15 cellular contexts compared by ENCODE assay signal in the genomic region with DNA sequence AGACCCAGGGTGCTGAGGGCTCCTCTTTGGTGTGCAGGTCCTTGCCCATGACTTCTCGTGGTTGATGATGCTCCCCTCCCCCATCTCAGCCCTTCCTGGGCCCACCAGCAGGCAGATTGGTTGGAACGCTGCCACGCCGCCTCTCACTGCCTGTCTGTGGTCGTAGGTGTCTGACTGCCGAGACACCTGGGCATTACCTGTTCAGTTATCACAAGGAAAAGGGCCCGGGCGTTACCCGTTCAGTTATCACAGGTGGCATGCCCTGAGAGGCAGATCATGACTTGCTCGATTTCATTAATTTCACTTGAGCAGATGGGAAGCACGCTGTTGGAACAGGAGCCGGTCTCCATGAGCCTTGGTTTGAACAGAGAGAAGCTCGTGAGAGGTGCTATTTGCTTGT. TPM values are rescaled to one million over a fixed set of nuclear protein-coding genes. Genes with fewer than 3 reads are reported as not detected.
DNase-seq lines count a peak whose midpoint lies in the region; ATAC-seq lines count a peak whose summit lies in the region.
"Had no signal": no experiment of that assay in that cellular context is flagged by ENCODE, and none has a peak within 500 bp of the region (broad histone marks: within the 10 kb centered on the region; RNA-seq: fewer than 3 reads in every experiment).

No MANE protein-coding gene starts in this region.

- H3F3A ChIP-seq in GM23248 (ENCODE audit: insufficient read depth) = peaks cover 22% of the 10 kb centered on the region

- H3K36me3 ChIP-seq in skeletal muscle tissue (ENCODE audit: control insufficient read depth in 3 of 3, insufficient read depth in 3 of 3, low read length in 3 of 3) (peaks cover 26 to 35% (median 33%) of the 10 kb centered on the region in 3 donors), Karpas-422 (ENCODE audit: insufficient read depth, low read length) (peaks cover 28% of the 10 kb centered on the region), GM23248 (ENCODE audit: low read depth) (peaks cover 34% of the 10 kb centered on the region)

- H3K4me2 ChIP-seq in Karpas-422 (ENCODE audit: low read depth, low read length, poor library complexity, severe bottlenecking) (no peak overlapping the region), GM23248 (ENCODE audit: unreplicated experiment) (no peak overlapping the region)

- H3K4me3 ChIP-seq in skeletal muscle tissue (ENCODE audit: low read length in 3 of 3) = no peak overlapping the region
- H3K4me3 ChIP-seq in Karpas-422 (ENCODE audit: low read length) = no peak overlapping the region
- H3K4me3 ChIP-seq in GM23248 = no peak overlapping the region
- H3K4me3 ChIP-seq: transverse colon had no signal

- in situ Hi-C loops in GM23248 (cut with MboI) = no loop called here

- peaks cover 23% of the 10 kb centered on the region for H3K4me1 Mint-ChIP-seq in T-helper 17 cell
- H3K4me1 Mint-ChIP-seq: CD14-positive monocyte had no signal

- H3K9ac ChIP-seq in skeletal muscle tissue (ENCODE audit: low read depth in 1 of 3, low read length in 3 of 3) (peak overlapping the region in 2 of 3 donors; percentile 57 to 68), Karpas-422 (ENCODE audit: low read length) (no peak overlapping the region), GM23248 (no peak overlapping the region)

- no peak for ATAC-seq in T-helper 17 cell
- ATAC-seq: Right ventricle myocardium inferior had no signal

- H3K27me3 ChIP-seq in skeletal muscle tissue (ENCODE audit: control insufficient read depth in 3 of 3, insufficient read depth in 3 of 3, low read length in 3 of 3) (no peaks in the 10 kb centered on the region), Karpas-422 (ENCODE audit: low read length) (no peaks in the 10 kb centered on the region), GM23248 (replicated peaks; ENCODE audit: insufficient read depth) (no peaks in the 10 kb centered on the region)
- H3K27me3 ChIP-seq: transverse colon had no signal

- peak overlapping the region; percentile 88 for H3K27ac Mint-ChIP-seq in T-helper 17 cell

- H2AFZ ChIP-seq in Karpas-422 (ENCODE audit: low read length) (no peak overlapping the region), GM23248 (no peak overlapping the region)

- H3K9me3 ChIP-seq in T-helper 17 cell (ENCODE audit: control insufficient read depth, low read length, poor library complexity, severe bottlenecking) (no peaks in the 10 kb centered on the region), skeletal muscle tissue (ENCODE audit: control insufficient read depth in 3 of 3, low read length in 3 of 3) (no peaks in the 10 kb centered on the region), Karpas-422 (ENCODE audit: low read length) (no peaks in the 10 kb centered on the region), GM23248 (ENCODE audit: low read depth) (no peaks in the 10 kb centered on the region)
- H3K9me3 ChIP-seq: transverse colon had no signal

- 92 to 93% methylated on average over 13 of the region's 13 CpGs for WGBS in GM23248 (ENCODE audit: low coverage in 1 of 2, low lambda C conversion rate in 2 of 2, missing lambda C conversion rate in 2 of 2), 2 experiments

- H3K27me3 Mint-ChIP-seq in T-helper 17 cell = no peaks in the 10 kb centered on the region

- H3K79me2 ChIP-seq in Karpas-422 (ENCODE audit: low read length) (peaks cover 53% of the 10 kb centered on the region), GM23248 (ENCODE audit: insufficient read depth) (peaks cover 41% of the 10 kb centered on the region)

- H3K4me1 ChIP-seq in skeletal muscle tissue (ENCODE audit: control insufficient read depth in 3 of 3, insufficient read depth in 3 of 3, low read length in 3 of 3) (peaks cover 43 to 64% (median 43%) of the 10 kb centered on the region in 3 donors), Karpas-422 (ENCODE audit: low read length) (peaks cover 44% of the 10 kb centered on the region), GM23248 (ENCODE audit: insufficient read depth) (peaks cover 20% of the 10 kb centered on the region)

- H3K27ac ChIP-seq in epithelial cell of prostate (peak overlapping the region; percentile 45), skeletal muscle tissue (ENCODE audit: low read depth, low read length) (peak overlapping the region; percentile 67), Karpas-422 (ENCODE audit: low read length) (no peak overlapping the region), GM23248 (no peak overlapping the region)

- peaks cover 9% of the 10 kb centered on the region for H3K36me3 Mint-ChIP-seq in T-helper 17 cell (ENCODE audit: low read depth)

- H3K9me2 ChIP-seq in Karpas-422 (replicated peaks; ENCODE audit: insufficient read depth, low read length) (no peaks in the 10 kb centered on the region), GM23248 (ENCODE audit: insufficient read depth) (no peaks in the 10 kb centered on the region)

- H4K20me1 ChIP-seq in Karpas-422 (ENCODE audit: insufficient read depth, low read depth, low read length) (peaks cover 12% of the 10 kb centered on the region; the same call in 1 of the 2 replicates), GM23248 (ENCODE audit: insufficient read depth) (no peaks in the 10 kb centered on the region)

- DNase-seq in DMS79 treated with DMSO at 0.1 percent for 48 hours (lab: John Stamatoyannopoulos, UW) = peak; percentile 15
- no peak for DNase-seq in T-helper 17 cell
- DNase-seq in epithelial cell of prostate (ENCODE audit: low read depth, low spot score) = no peak
- DNase-seq in Karpas-422 = no peak
- no peak for DNase-seq in NCI-H2196 (lab: John Stamatoyannopoulos, UW; ENCODE audit: unreplicated experiment)
- DNase-seq in GM23248 = no peak
- DNase-seq: activated CD4-positive, alpha-beta T cell treated with anti-CD3 and anti-CD28 coated beads, Interleukin-2, amount 50 U/mL, for 48 hours; activated gamma-delta T cell; GDM1; NCI-H187 treated with DMSO at 0.1 percent for 48 hours; transverse colon had no signal

- no peak overlapping the region for H3K4me3 Mint-ChIP-seq in T-helper 17 cell
- H3K4me3 Mint-ChIP-seq: CD14-positive monocyte had no signal

RNA-seq across cellular contexts. Expression of a gene that starts 42.5 kb away (rescaled TPM):
- total RNA-seq in T-helper 17 cell = not detected
- total RNA-seq in skeletal muscle tissue = not detected
- 1.9 TPM in 1 of 2 replicates, not detected in the other for total RNA-seq in Karpas-422 (2014; rRNA removed; shearing (Covaris generic); ENCODE audit: low replicate concordance)
- total RNA-seq in GM23248 (2014; rRNA removed; shearing (Covaris generic)) = 0.54 TPM in 1 of 2 replicates, not detected in the other
- polyA plus RNA-seq in GM23248 (2016; fragmentation: Nextera tagmentation; extraction: Ambion mirVana) = 0.24 and 0.25 TPM in 2 replicates
- total RNA-seq: endothelial cell of umbilical vein had no signal

Comparison
In these comparisons a context has a peak if more than half of its experiments do, and no peak if none do; other contexts are left out.
1. H3K27ac ChIP-seq: peak in epithelial cell of prostate (single experiment) and skeletal muscle tissue (single experiment); none in Karpas-422 (single experiment) and GM23248 (single experiment).
2. H3K9ac ChIP-seq: peak in skeletal muscle tissue (2 of 3); none in Karpas-422 (single experiment) and GM23248 (single experiment).